Comparison of ENCODE assay signal across 23 cellular contexts in the genomic region with DNA sequence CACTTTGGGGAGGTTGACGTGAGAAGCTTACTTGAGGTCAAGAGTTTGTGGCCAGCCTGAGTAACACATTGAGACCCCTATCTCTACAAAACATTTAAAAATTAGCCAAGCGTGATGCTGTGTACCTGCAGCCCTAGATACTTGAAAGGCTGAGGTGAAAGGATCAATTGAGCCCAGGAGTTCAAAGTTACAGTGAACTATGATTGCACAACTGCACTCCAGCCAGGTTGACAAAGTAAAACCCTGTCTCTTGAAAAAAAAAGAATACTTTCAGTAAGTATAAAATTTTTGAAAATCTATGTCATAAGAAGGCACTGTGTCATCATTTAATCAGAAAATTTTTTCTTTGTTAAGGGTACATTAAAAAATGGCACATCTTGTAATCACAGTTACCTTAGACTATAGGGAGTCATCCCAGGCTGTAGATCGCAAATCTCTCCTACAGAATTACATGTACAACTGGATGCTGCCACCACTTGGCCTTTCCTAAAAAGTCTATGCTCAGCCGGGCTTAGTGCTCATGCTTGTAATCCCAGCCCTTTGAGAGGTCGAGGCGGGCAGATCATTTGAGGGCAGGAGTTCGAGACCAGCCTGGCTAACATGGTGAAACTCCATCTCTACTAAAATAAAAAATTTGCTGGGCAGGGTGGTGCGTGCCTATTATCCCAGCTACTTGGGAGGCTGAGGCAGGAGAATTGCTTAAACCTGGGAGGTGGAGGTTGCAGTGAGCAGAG. TPM values are rescaled to one million over a fixed set of nuclear protein-coding genes. Genes with fewer than 3 reads are reported as not detected.
DNase-seq lines count a peak whose midpoint lies in the region; ATAC-seq, FAIRE-seq and TF ChIP-seq lines count a peak whose summit lies in the region.
"Had no signal": no experiment of that assay in that cellular context is flagged by ENCODE, and none has a peak within 500 bp of the region (broad histone marks: within the 10 kb centered on the region; RNA-seq: fewer than 3 reads in every experiment).

No MANE protein-coding gene starts in this region.

- no peaks in the 10 kb centered on the region for H3K27me3 Mint-ChIP-seq in nephron (ENCODE audit: low read depth)
- peaks cover 8% of the 10 kb centered on the region for H3K27me3 Mint-ChIP-seq in stimulated activated memory B cell treated with anti-CD40 and anti-IgM and Interleukin-4, amounts not matched to agents 10 μg/mL and 1 μg/mL and 100 μg/mL, for 72 hours

- TF ChIP-seq POLR2A in GM12878 (IDR thresholded peaks at IDR 0.05; ENCODE audit: low read depth, low read length), result no peak

- H3K4me1 Mint-ChIP-seq in nephron, result no peaks in the 10 kb centered on the region
- H3K4me1 Mint-ChIP-seq in stimulated activated memory B cell treated with anti-CD40 and anti-IgM and Interleukin-4, amounts not matched to agents 10 μg/mL and 1 μg/mL and 100 μg/mL, for 72 hours, result peaks cover 8% of the 10 kb centered on the region

- H3K79me2 ChIP-seq in GM12878 (ENCODE audit: control insufficient read depth, insufficient read depth, low read length), result no peaks in the 10 kb centered on the region

- no peak for TF ChIP-seq CTCF in GM12878 (IDR thresholded peaks at IDR 0.05 in 2 of 3, conservative IDR thresholded peaks at IDR 0.05 in 1 of 3; ENCODE audit: control insufficient read depth in 2 of 3, extremely low read depth in 1 of 3, insufficient read depth in 1 of 3, low read depth in 3 of 3, low read length in 3 of 3)
- peak in 1 of 3 experiments; percentile 13 for TF ChIP-seq CTCF in nephron (IDR thresholded peaks at IDR 0.05; ENCODE audit: unreplicated experiment in 3 of 3)

- H3K4me3 Mint-ChIP-seq in nephron, result no peak overlapping the region
- H3K4me3 Mint-ChIP-seq in stimulated activated memory B cell treated with anti-CD40 and anti-IgM and Interleukin-4, amounts not matched to agents 10 μg/mL and 1 μg/mL and 100 μg/mL, for 72 hours, result no peak overlapping the region

- no peak for FAIRE-seq in GM12878 (lab: Jason Lieb, UNC)
- FAIRE-seq: bronchial epithelial cell, keratinocyte, small intestine had no signal

- POLR2A ChIA-PET in GM12878 (lab: Charles Lee), result no interaction called here

- no peak for DNase-seq in GM12878 (ENCODE audit: low read depth, low spot score)
- DNase-seq: activated CD4-positive, alpha-beta T cell treated with anti-CD3 and anti-CD28 coated beads, Interleukin-2, amount 50 U/mL, for 48 hours; activated gamma-delta T cell; AML-193; EL; hippocampal formation; KBM-7; NCI-H2081; psoas muscle; SHP77 treated with DMSO at 0.1 percent for 48 hours; small intestine; stimulated activated CD4-positive, alpha-beta T cell treated with anti-CD3 and anti-CD28 coated beads, Interleukin-4, amount 100 ng/mL, for 1 hour; T-helper 1 cell had no signal

- H3K4me2 ChIP-seq in GM12878 (ENCODE audit: control insufficient read depth, insufficient read depth), result no peak overlapping the region

- H3K9me3 ChIP-seq in GM12878 (replicated peaks; ENCODE audit: control insufficient read depth, insufficient read depth, low read length), result no peaks in the 10 kb centered on the region
- H3K9me3 ChIP-seq: psoas muscle had no signal

- no peaks in the 10 kb centered on the region for H3K9me3 Mint-ChIP-seq in nephron
- H3K9me3 Mint-ChIP-seq in stimulated activated memory B cell treated with anti-CD40 and anti-IgM and Interleukin-4, amounts not matched to agents 10 μg/mL and 1 μg/mL and 100 μg/mL, for 72 hours, result peaks cover 3% of the 10 kb centered on the region

- no peak overlapping the region for H2AFZ ChIP-seq in GM12878 (ENCODE audit: control insufficient read depth, low read depth, low read length)

- H3K36me3 ChIP-seq in GM12878 (ENCODE audit: control insufficient read depth in 2 of 2, insufficient read depth in 2 of 2, low read length in 1 of 2), result no peaks in the 10 kb centered on the region

- RAD21 ChIA-PET in GM12878 (lab: Charles Lee; ENCODE audit: unreplicated experiment), result no interaction called here

- BruUV-seq in GM12878 (replicated peaks; lab: Mats Ljungman, UMichigan), result no TSS peak

- H4K20me1 ChIP-seq in GM12878 (ENCODE audit: control insufficient read depth, insufficient read depth), result no peaks in the 10 kb centered on the region

- H3K27ac ChIP-seq in GM12878 (ENCODE audit: control insufficient read depth, insufficient read depth), result no peak overlapping the region
- H3K27ac ChIP-seq: psoas muscle, VCaP had no signal

- H3K27ac Mint-ChIP-seq in nephron, result peak overlapping the region; percentile 41 to 93 (median 71)
- H3K27ac Mint-ChIP-seq in stimulated activated memory B cell treated with anti-CD40 and anti-IgM and Interleukin-4, amounts not matched to agents 10 μg/mL and 1 μg/mL and 100 μg/mL, for 72 hours, result no peak overlapping the region

- SMC1A ChIA-PET in GM12878 (lab: Charles Lee; ENCODE audit: uncharacterized antibody, unreplicated experiment), result no interaction called here

- CTCF ChIA-PET in GM12878 (lab: Yijun Ruan, JAX), result interaction anchor here (1.0 to 1.5 kb wide), 2 partner anchors 102 to 548 kb away, joined by 3 to 4 read pairs; no protein-coding TSS in a partner anchor

- 34% methylated on average over 8 of the region's 8 CpGs for WGBS in GM12878 (ENCODE audit: insufficient coverage, insufficient replicate concordance, low lambda C conversion rate, missing lambda C conversion rate)

- H3K36me3 Mint-ChIP-seq in nephron (ENCODE audit: low read depth), result no peaks in the 10 kb centered on the region
- no peaks in the 10 kb centered on the region for H3K36me3 Mint-ChIP-seq in stimulated activated memory B cell treated with anti-CD40 and anti-IgM and Interleukin-4, amounts not matched to agents 10 μg/mL and 1 μg/mL and 100 μg/mL, for 72 hours

- ATAC-seq in GM19043 (IDR thresholded peaks at IDR 0.05; ENCODE audit: low read depth, unreplicated experiment), result peak; percentile 46
- ATAC-seq in HG03139 (IDR thresholded peaks at IDR 0.05; ENCODE audit: unreplicated experiment), result peak; percentile 62
- peak; percentile 68 for ATAC-seq in GM12878
- ATAC-seq in GM21526 (IDR thresholded peaks at IDR 0.05; ENCODE audit: low FRiP score, unreplicated experiment), result no peak
- ATAC-seq in HG02588 (IDR thresholded peaks at IDR 0.05; ENCODE audit: unreplicated experiment), result no peak
- ATAC-seq in stimulated activated memory B cell treated with anti-CD40 and anti-IgM and Interleukin-4, amounts not matched to agents 10 μg/mL and 1 μg/mL and 100 μg/mL, for 72 hours, result no peak
- no peak for ATAC-seq in HG03097 (IDR thresholded peaks at IDR 0.05; ENCODE audit: low FRiP score, unreplicated experiment)
- ATAC-seq: psoas muscle had no signal

- intact Hi-C loops in GM12878 (cut with micrococcal nuclease; ENCODE audit: unreplicated experiment), result no loop called here

- no peaks in the 10 kb centered on the region for H3K27me3 ChIP-seq in GM12878 (replicated peaks in 1 of 2; ENCODE audit: control insufficient read depth in 2 of 2, insufficient read depth in 2 of 2, low read length in 1 of 2)

- H3K9ac ChIP-seq in GM12878 (ENCODE audit: control insufficient read depth, insufficient read depth, low read length), result no peak overlapping the region

- no peak for TF ChIP-seq EP300 in GM12878 (IDR thresholded peaks at IDR 0.05; ENCODE audit: borderline replicate concordance in 1 of 2, control insufficient read depth in 1 of 2, low read depth in 2 of 2, low read length in 2 of 2)

- no peak for TF ChIP-seq RAD21 in GM12878 (IDR thresholded peaks at IDR 0.05; ENCODE audit: insufficient read depth, low read depth, low read length)

- H3K4me3 ChIP-seq in GM12878, result no peak overlapping the region
- H3K4me3 ChIP-seq: psoas muscle had no signal

- in situ Hi-C loops in GM12878 (cut with MboI), result no loop called here

- no peaks in the 10 kb centered on the region for H3K4me1 ChIP-seq in GM12878 (ENCODE audit: control insufficient read depth, insufficient read depth, low read length)
- H3K4me1 ChIP-seq: psoas muscle had no signal

TF ChIP-seq in GM12878, 131 proteins besides CTCF, POLR2A, EP300 and RAD21 (continues in another document):
- TF ChIP-seq MEF2B (IDR thresholded peaks at IDR 0.05; ENCODE audit: partially characterized antibody, poor library complexity, severe bottlenecking) (no peak), RUNX3 (IDR thresholded peaks at IDR 0.05; ENCODE audit: low read length) (peak; percentile 28; the same call in 1 of the 2 replicates)

RNA-seq across cellular contexts. Expression of a gene that starts 17.0 kb away (rescaled TPM):
- total RNA-seq in GM12878 (2013; cell fraction: nucleolus; rRNA removed), result 42.0 and 42.2 TPM in 2 replicates
- 18.0 and 20.7 TPM in 2 replicates for total RNA-seq in GM12878 (2014; rRNA removed)
- 20.9 and 22.0 TPM in 2 replicates for total RNA-seq in GM12878 (2014; rRNA removed; fragmentation: Illumina TruSeq; extraction: Trizol)
- 25.6 and 25.7 TPM in 2 replicates for total RNA-seq in GM12878 (2021)
- 9.4 TPM for polyA plus RNA-seq in GM12878 (2011; ENCODE audit: low read depth)
- 29.0 and 43.5 TPM in 2 replicates for polyA plus RNA-seq in GM12878 (2011; rRNA removed)
- polyA plus RNA-seq in GM12878 (2011; cell fraction: cytosol; rRNA removed), result 14.7 and 17.7 TPM in 2 replicates
- polyA plus RNA-seq in GM12878 (2011; cell fraction: nucleus; rRNA removed), result 20.2 and 21.8 TPM in 2 replicates
- polyA plus RNA-seq in GM12878 (2012), result 11.5 and 16.5 TPM in 2 replicates
- 23.7 and 26.2 TPM in 2 replicates for polyA plus RNA-seq in GM12878 (2014; fragmentation: Illumina TruSeq; extraction: Trizol)
- polyA plus RNA-seq in GM12878 (2014; fragmentation: Nextera tagmentation; extraction: Ambion mirVana), result 10 to 100 TPM in 1 of 2 experiments, 1 to 10 TPM in 1; 7.5 to 12.6 TPM
- 19.0 and 24.8 TPM in 2 replicates for polyA plus RNA-seq in GM12878 (2014; rRNA removed)
- polyA plus RNA-seq in GM12878 (2016; fragmentation: Nextera tagmentation; extraction: Ambion mirVana), result 10 to 100 TPM; 26.7 to 29.9 TPM
- polyA minus RNA-seq in GM12878 (2011; rRNA and poly(A)+ RNA removed), result 16.8 and 23.3 TPM in 2 replicates
- 13.7 and 16.4 TPM in 2 replicates for polyA minus RNA-seq in GM12878 (2011; cell fraction: cytosol; rRNA and poly(A)+ RNA removed)
- 15.2 and 18.7 TPM in 2 replicates for polyA minus RNA-seq in GM12878 (2011; cell fraction: nucleus; rRNA and poly(A)+ RNA removed)

RNA-seq across cellular contexts. Expression of a gene that starts 27.8 kb away (rescaled TPM):
- total RNA-seq in GM12878 (2013; cell fraction: nucleolus; rRNA removed), result not detected in 2 replicates
- total RNA-seq in GM12878 (2014; rRNA removed) (under 0.01 TPM in 1 of 2 replicates, not detected in the other), GM12878 (2014; rRNA removed; fragmentation: Illumina TruSeq; extraction: Trizol) (not detected in 2 replicates), GM12878 (2021) (not detected in 2 replicates)
- polyA plus RNA-seq in GM12878 (2011; ENCODE audit: low read depth), result not detected
- polyA plus RNA-seq in GM12878 (2011; rRNA removed) (not detected in 2 replicates), GM12878 (2014; fragmentation: Illumina TruSeq; extraction: Trizol) (0.03 and 0.11 TPM in 2 replicates), GM12878 (2014; fragmentation: Nextera tagmentation; extraction: Ambion mirVana) (not detected), GM12878 (2014; rRNA removed) (not detected in 2 replicates), GM12878 (2016; fragmentation: Nextera tagmentation; extraction: Ambion mirVana) (not detected)
- polyA plus RNA-seq in GM12878 (2011; cell fraction: cytosol; rRNA removed), result not detected in 2 replicates
- not detected in 2 replicates for polyA plus RNA-seq in GM12878 (2011; cell fraction: nucleus; rRNA removed)
- polyA plus RNA-seq in GM12878 (2012), result 0.03 TPM in 2 replicates
- not detected in 2 replicates for polyA minus RNA-seq in GM12878 (2011; rRNA and poly(A)+ RNA removed)
- polyA minus RNA-seq in GM12878 (2011; cell fraction: cytosol; rRNA and poly(A)+ RNA removed), result not detected in 2 replicates
- not detected in 2 replicates for polyA minus RNA-seq in GM12878 (2011; cell fraction: nucleus; rRNA and poly(A)+ RNA removed)

Comparison
In these comparisons a context has a peak if more than half of its experiments do, and no peak if none do; other contexts are left out.
1. ATAC-seq: peak in GM19043 (single experiment), HG03139 (single experiment) and GM12878 (single experiment); none in GM21526 (single experiment), HG02588 (single experiment), stimulated activated memory B cell treated with anti-CD40 and anti-IgM and Interleukin-4, amounts not matched to agents 10 μg/mL and 1 μg/mL and 100 μg/mL, for 72 hours (single experiment) and HG03097 (single experiment).